Comparison of ENCODE assay signal across 1 cellular context in the genomic region with DNA sequence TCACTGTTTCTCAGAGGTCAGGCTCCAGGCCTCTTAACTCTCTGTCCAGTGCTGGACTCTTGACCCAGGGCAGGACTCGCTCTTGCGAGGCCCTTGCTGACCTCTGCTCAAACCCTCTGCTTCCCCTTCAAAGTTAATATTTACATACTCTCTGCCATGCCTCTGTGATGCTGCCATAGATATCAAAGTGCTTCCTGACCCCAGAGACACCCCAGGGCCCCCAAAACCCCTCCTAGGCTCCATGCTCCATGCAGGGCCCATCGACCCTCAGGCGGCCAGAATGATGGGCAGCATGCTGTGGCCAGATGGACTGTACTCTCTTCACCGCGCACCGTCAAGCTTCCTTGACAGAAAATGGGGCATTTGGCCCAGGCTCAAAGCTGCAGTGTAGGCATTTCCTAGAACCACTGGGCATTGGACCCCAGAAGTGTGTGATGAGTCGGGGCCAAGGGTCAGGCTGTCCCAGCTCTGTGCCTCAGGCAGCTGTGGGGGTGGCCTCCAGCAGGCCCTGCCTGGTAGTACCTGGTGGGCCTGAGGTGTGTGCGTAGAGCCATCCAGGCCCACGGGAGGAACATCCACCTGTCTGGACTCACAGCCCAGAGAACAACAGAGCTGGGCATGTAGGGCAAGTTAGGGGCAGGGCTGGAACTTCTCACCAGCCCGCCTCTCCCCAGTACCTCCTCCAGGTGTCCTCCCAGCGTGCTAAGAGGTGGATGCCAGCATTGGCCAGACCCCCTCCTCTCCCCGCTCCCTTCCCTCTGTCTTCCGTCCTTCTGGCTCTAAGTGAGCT.
TF ChIP-seq lines count a peak whose summit lies in the region.

No MANE protein-coding gene starts in this region.

TF ChIP-seq in HepG2, 621 proteins besides CTCF, POLR2A, EP300 and RAD21 (continued from another document and continues in another):
- TF ChIP-seq HNF4G (IDR thresholded peaks at IDR 0.05; ENCODE audit: borderline replicate concordance, low read depth, low read length) (peak; percentile 84), HNF4G (CRISPR knock-in tag; IDR thresholded peaks at IDR 0.05; ENCODE audit: borderline replicate concordance, low read depth) (peak; percentile 79; the same call in 1 of the 2 replicates), ETV6 (CRISPR knock-in tag; conservative IDR thresholded peaks at IDR 0.05) (no peak), ZNF563 (CRISPR knock-in tag; IDR thresholded peaks at IDR 0.05) (peak; percentile 62; the same call in 1 of the 2 replicates), SP5 (CRISPR knock-in tag; IDR thresholded peaks at IDR 0.05; ENCODE audit: borderline replicate concordance, low read depth) (peak; percentile 74; the same call in 1 of the 2 replicates), HHEX (CRISPR knock-in tag; IDR thresholded peaks at IDR 0.05) (0 out of 2 replicates have a peak, but pooled peaks have one; percentile 66), YEATS2 (CRISPR knock-in tag; IDR thresholded peaks at IDR 0.05; ENCODE audit: borderline replicate concordance) (no peak), XBP1 (CRISPR knock-in tag; IDR thresholded peaks at IDR 0.05) (no peak), ZNF30 (CRISPR knock-in tag; IDR thresholded peaks at IDR 0.05) (no peak), ETV5 (CRISPR knock-in tag; IDR thresholded peaks at IDR 0.05; ENCODE audit: borderline replicate concordance) (peak; percentile 80; the same call in 1 of the 2 replicates), STAT5B (CRISPR knock-in tag; IDR thresholded peaks at IDR 0.05) (no peak), ZNF564 (CRISPR knock-in tag; IDR thresholded peaks at IDR 0.05) (no peak; the same call in 1 of the 2 replicates), DNMT3B (CRISPR knock-in tag; conservative IDR thresholded peaks at IDR 0.05) (no peak), SUZ12 (IDR thresholded peaks at IDR 0.05; ENCODE audit: low read depth, low read length) (no peak), ZSCAN12 (CRISPR knock-in tag; IDR thresholded peaks at IDR 0.05) (no peak), NR2F1 (CRISPR knock-in tag; IDR thresholded peaks at IDR 0.05) (peak; percentile 87 to 89), ZNF607 (CRISPR knock-in tag; IDR thresholded peaks at IDR 0.05; ENCODE audit: borderline replicate concordance) (peak; percentile 63; the same call in 1 of the 2 replicates), MAFG (CRISPR knock-in tag; IDR thresholded peaks at IDR 0.05) (no peak), SMAD9 (CRISPR knock-in tag; IDR thresholded peaks at IDR 0.05) (no peak), ZFP36L2 (CRISPR knock-in tag; IDR thresholded peaks at IDR 0.05) (no peak)
- TF ChIP-seq, protein P1, sequence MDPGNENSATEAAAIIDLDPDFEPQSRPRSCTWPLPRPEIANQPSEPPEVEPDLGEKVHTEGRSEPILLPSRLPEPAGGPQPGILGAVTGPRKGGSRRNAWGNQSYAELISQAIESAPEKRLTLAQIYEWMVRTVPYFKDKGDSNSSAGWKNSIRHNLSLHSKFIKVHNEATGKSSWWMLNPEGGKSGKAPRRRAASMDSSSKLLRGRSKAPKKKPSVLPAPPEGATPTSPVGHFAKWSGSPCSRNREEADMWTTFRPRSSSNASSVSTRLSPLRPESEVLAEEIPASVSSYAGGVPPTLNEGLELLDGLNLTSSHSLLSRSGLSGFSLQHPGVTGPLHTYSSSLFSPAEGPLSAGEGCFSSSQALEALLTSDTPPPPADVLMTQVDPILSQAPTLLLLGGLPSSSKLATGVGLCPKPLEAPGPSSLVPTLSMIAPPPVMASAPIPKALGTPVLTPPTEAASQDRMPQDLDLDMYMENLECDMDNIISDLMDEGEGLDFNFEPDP (CRISPR knock-in tag; conservative IDR thresholded peaks at IDR 0.05), result no peak
- TF ChIP-seq, protein P2, sequence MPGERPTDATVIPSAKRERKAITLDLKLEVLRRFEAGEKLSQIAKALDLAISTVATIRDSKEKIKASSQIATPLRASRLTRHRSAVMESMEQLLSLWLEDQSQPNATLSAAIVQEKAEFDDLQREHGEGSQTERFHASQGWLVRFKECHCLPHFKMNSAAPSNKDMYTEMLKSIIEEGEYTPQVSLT (CRISPR knock-in tag; IDR thresholded peaks at IDR 0.05; ENCODE audit: borderline replicate concordance, low read depth), result no peak
- TF ChIP-seq, protein P3, sequence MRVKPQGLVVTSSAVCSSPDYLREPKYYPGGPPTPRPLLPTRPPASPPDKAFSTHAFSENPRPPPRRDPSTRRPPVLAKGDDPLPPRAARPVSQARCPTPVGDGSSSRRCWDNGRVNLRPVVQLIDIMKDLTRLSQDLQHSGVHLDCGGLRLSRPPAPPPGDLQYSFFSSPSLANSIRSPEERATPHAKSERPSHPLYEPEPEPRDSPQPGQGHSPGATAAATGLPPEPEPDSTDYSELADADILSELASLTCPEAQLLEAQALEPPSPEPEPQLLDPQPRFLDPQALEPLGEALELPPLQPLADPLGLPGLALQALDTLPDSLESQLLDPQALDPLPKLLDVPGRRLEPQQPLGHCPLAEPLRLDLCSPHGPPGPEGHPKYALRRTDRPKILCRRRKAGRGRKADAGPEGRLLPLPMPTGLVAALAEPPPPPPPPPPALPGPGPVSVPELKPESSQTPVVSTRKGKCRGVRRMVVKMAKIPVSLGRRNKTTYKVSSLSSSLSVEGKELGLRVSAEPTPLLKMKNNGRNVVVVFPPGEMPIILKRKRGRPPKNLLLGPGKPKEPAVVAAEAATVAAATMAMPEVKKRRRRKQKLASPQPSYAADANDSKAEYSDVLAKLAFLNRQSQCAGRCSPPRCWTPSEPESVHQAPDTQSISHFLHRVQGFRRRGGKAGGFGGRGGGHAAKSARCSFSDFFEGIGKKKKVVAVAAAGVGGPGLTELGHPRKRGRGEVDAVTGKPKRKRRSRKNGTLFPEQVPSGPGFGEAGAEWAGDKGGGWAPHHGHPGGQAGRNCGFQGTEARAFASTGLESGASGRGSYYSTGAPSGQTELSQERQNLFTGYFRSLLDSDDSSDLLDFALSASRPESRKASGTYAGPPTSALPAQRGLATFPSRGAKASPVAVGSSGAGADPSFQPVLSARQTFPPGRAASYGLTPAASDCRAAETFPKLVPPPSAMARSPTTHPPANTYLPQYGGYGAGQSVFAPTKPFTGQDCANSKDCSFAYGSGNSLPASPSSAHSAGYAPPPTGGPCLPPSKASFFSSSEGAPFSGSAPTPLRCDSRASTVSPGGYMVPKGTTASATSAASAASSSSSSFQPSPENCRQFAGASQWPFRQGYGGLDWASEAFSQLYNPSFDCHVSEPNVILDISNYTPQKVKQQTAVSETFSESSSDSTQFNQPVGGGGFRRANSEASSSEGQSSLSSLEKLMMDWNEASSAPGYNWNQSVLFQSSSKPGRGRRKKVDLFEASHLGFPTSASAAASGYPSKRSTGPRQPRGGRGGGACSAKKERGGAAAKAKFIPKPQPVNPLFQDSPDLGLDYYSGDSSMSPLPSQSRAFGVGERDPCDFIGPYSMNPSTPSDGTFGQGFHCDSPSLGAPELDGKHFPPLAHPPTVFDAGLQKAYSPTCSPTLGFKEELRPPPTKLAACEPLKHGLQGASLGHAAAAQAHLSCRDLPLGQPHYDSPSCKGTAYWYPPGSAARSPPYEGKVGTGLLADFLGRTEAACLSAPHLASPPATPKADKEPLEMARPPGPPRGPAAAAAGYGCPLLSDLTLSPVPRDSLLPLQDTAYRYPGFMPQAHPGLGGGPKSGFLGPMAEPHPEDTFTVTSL (CRISPR knock-in tag; IDR thresholded peaks at IDR 0.05; ENCODE audit: borderline replicate concordance), result 0 out of 2 replicates have a peak, but pooled peaks have one; percentile 54
- TF ChIP-seq, protein P4, sequence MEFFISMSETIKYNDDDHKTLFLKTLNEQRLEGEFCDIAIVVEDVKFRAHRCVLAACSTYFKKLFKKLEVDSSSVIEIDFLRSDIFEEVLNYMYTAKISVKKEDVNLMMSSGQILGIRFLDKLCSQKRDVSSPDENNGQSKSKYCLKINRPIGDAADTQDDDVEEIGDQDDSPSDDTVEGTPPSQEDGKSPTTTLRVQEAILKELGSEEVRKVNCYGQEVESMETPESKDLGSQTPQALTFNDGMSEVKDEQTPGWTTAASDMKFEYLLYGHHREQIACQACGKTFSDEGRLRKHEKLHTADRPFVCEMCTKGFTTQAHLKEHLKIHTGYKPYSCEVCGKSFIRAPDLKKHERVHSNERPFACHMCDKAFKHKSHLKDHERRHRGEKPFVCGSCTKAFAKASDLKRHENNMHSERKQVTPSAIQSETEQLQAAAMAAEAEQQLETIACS (CRISPR knock-in tag; IDR thresholded peaks at IDR 0.05), result no peak
- TF ChIP-seq, protein P5, sequence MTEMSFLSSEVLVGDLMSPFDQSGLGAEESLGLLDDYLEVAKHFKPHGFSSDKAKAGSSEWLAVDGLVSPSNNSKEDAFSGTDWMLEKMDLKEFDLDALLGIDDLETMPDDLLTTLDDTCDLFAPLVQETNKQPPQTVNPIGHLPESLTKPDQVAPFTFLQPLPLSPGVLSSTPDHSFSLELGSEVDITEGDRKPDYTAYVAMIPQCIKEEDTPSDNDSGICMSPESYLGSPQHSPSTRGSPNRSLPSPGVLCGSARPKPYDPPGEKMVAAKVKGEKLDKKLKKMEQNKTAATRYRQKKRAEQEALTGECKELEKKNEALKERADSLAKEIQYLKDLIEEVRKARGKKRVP (CRISPR knock-in tag; IDR thresholded peaks at IDR 0.05), result no peak
- TF ChIP-seq, protein P6, sequence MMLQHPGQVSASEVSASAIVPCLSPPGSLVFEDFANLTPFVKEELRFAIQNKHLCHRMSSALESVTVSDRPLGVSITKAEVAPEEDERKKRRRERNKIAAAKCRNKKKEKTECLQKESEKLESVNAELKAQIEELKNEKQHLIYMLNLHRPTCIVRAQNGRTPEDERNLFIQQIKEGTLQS (CRISPR knock-in tag; IDR thresholded peaks at IDR 0.05), result no peak
- TF ChIP-seq, protein P7, sequence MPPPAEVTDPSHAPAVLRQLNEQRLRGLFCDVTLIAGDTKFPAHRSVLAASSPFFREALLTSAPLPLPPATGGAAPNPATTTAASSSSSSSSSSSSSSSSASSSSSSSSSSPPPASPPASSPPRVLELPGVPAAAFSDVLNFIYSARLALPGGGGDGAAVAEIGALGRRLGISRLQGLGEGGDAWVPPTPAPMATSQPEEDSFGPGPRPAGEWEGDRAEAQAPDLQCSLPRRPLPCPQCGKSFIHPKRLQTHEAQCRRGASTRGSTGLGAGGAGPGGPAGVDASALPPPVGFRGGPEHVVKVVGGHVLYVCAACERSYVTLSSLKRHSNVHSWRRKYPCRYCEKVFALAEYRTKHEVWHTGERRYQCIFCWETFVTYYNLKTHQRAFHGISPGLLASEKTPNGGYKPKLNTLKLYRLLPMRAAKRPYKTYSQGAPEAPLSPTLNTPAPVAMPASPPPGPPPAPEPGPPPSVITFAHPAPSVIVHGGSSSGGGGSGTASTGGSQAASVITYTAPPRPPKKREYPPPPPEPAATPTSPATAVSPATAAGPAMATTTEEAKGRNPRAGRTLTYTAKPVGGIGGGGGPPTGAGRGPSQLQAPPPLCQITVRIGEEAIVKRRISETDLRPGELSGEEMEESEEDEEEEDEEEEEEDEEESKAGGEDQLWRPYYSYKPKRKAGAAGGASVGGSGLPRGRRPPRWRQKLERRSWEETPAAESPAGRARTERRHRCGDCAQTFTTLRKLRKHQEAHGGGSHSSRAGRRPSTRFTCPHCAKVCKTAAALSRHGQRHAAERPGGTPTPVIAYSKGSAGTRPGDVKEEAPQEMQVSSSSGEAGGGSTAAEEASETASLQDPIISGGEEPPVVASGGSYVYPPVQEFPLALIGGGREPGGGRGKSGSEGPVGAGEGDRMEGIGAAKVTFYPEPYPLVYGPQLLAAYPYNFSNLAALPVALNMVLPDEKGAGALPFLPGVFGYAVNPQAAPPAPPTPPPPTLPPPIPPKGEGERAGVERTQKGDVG (CRISPR knock-in tag; IDR thresholded peaks at IDR 0.05; ENCODE audit: borderline replicate concordance), result peak; percentile 83
- TF ChIP-seq, protein P8, sequence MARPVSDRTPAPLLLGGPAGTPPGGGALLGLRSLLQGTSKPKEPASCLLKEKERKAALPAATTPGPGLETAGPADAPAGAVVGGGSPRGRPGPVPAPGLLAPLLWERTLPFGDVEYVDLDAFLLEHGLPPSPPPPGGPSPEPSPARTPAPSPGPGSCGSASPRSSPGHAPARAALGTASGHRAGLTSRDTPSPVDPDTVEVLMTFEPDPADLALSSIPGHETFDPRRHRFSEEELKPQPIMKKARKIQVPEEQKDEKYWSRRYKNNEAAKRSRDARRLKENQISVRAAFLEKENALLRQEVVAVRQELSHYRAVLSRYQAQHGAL (CRISPR knock-in tag; IDR thresholded peaks at IDR 0.05; ENCODE audit: not compliant biosample characterization), result no peak
- TF ChIP-seq, protein P9, sequence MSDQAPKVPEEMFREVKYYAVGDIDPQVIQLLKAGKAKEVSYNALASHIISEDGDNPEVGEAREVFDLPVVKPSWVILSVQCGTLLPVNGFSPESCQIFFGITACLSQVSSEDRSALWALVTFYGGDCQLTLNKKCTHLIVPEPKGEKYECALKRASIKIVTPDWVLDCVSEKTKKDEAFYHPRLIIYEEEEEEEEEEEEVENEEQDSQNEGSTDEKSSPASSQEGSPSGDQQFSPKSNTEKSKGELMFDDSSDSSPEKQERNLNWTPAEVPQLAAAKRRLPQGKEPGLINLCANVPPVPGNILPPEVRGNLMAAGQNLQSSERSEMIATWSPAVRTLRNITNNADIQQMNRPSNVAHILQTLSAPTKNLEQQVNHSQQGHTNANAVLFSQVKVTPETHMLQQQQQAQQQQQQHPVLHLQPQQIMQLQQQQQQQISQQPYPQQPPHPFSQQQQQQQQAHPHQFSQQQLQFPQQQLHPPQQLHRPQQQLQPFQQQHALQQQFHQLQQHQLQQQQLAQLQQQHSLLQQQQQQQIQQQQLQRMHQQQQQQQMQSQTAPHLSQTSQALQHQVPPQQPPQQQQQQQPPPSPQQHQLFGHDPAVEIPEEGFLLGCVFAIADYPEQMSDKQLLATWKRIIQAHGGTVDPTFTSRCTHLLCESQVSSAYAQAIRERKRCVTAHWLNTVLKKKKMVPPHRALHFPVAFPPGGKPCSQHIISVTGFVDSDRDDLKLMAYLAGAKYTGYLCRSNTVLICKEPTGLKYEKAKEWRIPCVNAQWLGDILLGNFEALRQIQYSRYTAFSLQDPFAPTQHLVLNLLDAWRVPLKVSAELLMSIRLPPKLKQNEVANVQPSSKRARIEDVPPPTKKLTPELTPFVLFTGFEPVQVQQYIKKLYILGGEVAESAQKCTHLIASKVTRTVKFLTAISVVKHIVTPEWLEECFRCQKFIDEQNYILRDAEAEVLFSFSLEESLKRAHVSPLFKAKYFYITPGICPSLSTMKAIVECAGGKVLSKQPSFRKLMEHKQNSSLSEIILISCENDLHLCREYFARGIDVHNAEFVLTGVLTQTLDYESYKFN (CRISPR knock-in tag; conservative IDR thresholded peaks at IDR 0.05), result peak; percentile 100
- TF ChIP-seq, protein P10, sequence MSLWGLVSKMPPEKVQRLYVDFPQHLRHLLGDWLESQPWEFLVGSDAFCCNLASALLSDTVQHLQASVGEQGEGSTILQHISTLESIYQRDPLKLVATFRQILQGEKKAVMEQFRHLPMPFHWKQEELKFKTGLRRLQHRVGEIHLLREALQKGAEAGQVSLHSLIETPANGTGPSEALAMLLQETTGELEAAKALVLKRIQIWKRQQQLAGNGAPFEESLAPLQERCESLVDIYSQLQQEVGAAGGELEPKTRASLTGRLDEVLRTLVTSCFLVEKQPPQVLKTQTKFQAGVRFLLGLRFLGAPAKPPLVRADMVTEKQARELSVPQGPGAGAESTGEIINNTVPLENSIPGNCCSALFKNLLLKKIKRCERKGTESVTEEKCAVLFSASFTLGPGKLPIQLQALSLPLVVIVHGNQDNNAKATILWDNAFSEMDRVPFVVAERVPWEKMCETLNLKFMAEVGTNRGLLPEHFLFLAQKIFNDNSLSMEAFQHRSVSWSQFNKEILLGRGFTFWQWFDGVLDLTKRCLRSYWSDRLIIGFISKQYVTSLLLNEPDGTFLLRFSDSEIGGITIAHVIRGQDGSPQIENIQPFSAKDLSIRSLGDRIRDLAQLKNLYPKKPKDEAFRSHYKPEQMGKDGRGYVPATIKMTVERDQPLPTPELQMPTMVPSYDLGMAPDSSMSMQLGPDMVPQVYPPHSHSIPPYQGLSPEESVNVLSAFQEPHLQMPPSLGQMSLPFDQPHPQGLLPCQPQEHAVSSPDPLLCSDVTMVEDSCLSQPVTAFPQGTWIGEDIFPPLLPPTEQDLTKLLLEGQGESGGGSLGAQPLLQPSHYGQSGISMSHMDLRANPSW (CRISPR knock-in tag; IDR thresholded peaks at IDR 0.05; ENCODE audit: borderline replicate concordance), result peak; percentile 60; the same call in 1 of the 2 replicates
- TF ChIP-seq, protein P11, sequence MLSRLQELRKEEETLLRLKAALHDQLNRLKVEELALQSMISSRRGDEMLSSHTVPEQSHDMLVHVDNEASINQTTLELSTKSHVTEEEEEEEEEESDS (CRISPR knock-in tag; IDR thresholded peaks at IDR 0.05; ENCODE audit: borderline replicate concordance), result no peak
